Comparison of ENCODE assay signal across 28 cellular contexts in the genomic region with DNA sequence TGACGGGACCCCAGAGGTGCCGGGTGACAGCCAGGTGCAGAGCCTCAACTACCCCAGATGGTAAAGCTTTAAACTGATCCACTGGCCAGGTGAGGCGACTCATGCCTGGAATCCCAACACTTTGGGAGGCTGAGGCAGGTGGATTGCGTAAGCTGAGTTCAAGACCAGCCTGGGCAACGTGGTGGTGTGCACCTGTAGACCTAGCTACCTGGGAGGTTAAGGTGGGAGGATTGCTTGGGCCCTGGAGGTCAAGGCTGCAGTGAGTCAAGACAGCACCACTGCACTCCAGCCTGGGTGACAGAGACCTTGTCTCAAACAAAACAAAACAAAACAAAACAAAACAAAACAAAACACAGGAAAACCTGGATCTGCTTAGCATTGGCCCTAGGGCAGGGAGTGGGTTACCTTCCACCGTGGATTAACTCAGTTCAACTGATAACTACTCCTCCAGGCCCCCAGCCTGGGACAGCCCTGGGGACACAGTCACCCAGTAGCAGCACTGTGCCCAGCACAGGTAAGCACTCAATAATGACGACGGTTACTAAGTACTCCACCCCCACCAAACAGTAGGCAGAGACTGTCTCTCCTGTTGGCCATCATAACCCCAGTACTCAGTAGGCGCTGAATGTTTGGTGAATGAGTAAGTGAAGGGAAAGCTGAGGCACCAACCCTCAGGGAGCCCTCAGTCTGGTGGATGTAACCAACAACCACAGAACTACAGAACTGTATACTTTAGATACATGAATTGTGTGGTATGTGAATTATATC. TPM values are rescaled to one million over a fixed set of nuclear protein-coding genes. Genes with fewer than 3 reads are reported as not detected.
DNase-seq lines count a peak whose midpoint lies in the region; ATAC-seq, FAIRE-seq and TF ChIP-seq lines count a peak whose summit lies in the region.
"Had no signal": no experiment of that assay in that cellular context is flagged by ENCODE, and none has a peak within 500 bp of the region (broad histone marks: within the 10 kb centered on the region; RNA-seq: fewer than 3 reads in every experiment).

No MANE protein-coding gene starts in this region.

- no TSS peak for BruUV-seq in A673 (replicated peaks; lab: Mats Ljungman, UMichigan)

- H3K18ac ChIP-seq in mesenchymal stem cell (ENCODE audit: low read depth in 1 of 2, low read length in 2 of 2) = no peak overlapping the region

- no peak for FAIRE-seq in RCC 7860 (lab: Jason Lieb, UNC)
- FAIRE-seq: A204.1, frontal cortex, H54 had no signal

- no peaks in the 10 kb centered on the region for H3K27me3 ChIP-seq in mesenchymal stem cell (ENCODE audit: control insufficient read depth in 1 of 2, insufficient read depth in 1 of 2, low read length in 2 of 2)
- no peaks in the 10 kb centered on the region for H3K27me3 ChIP-seq in A673 (replicated peaks; ENCODE audit: insufficient read depth, low read depth, low read length, poor library complexity)
- H3K27me3 ChIP-seq: breast epithelium, dorsolateral prefrontal cortex, upper lobe of right lung had no signal

- CTCF ChIA-PET in A673 (lab: Charles Lee) = no interaction called here
- CTCF ChIA-PET in activated CD8-positive, alpha-beta T cell treated with anti-CD3 and anti-CD28 coated beads for 36 hours (lab: Charles Lee) = interaction anchor here (1.0 to 1.5 kb wide), 2 partner anchors 8 to 317 kb away, joined by 3 read pairs; no protein-coding TSS in a partner anchor

- H3K9me3 Mint-ChIP-seq in activated CD8-positive, alpha-beta T cell treated with anti-CD3 and anti-CD28 coated beads for 36 hours = no peaks in the 10 kb centered on the region
- H3K9me3 Mint-ChIP-seq: CD4-positive, alpha-beta T cell; mesothelial cell of epicardium had no signal

- H3K4me3 Mint-ChIP-seq in activated CD8-positive, alpha-beta T cell treated with anti-CD3 and anti-CD28 coated beads for 36 hours = no peak overlapping the region
- H3K4me3 Mint-ChIP-seq: CD4-positive, alpha-beta T cell; mesothelial cell of epicardium had no signal

- DNase-seq in Right ventricle myocardium superior = peak; percentile 30
- no peak for DNase-seq in Right ventricle myocardium inferior (ENCODE audit: missing footprints)
- DNase-seq in RCC 7860 (ENCODE audit: low spot score) = peak; percentile 11
- no peak for DNase-seq in mesenchymal stem cell
- no peak for DNase-seq in A673 (ENCODE audit: low spot score)
- DNase-seq in activated CD8-positive, alpha-beta T cell treated with anti-CD3 and anti-CD28 coated beads for 36 hours = no peak
- DNase-seq in NCI-H69 (lab: John Stamatoyannopoulos, UW) = no peak
- DNase-seq in putamen (ENCODE audit: low spot score) = no peak
- DNase-seq: activated CD4-positive, alpha-beta T cell treated with anti-CD3 and anti-CD28 coated beads, Interleukin-2, amount 50 U/mL, for 48 hours; activated CD4-positive, CD25-positive, alpha-beta regulatory T cell treated with anti-CD3 and anti-CD28 coated beads, Interleukin-2, amount 50 U/mL, for 72 hours; activated naive CD4-positive, alpha-beta T cell treated with anti-CD3 and anti-CD28 coated beads, Interleukin-2, amount 50 U/mL, for 16 hours; AML-193; CD4-positive, alpha-beta T cell; dorsolateral prefrontal cortex; kidney glomerular epithelial cell; NCI-H1694; stimulated activated CD4-positive, alpha-beta T cell treated with anti-CD3 and anti-CD28 coated beads, Interleukin-12 subunit alpha, Interleukin-12 subunit beta, amount 100 ng/mL, for 4 hours; stimulated activated CD4-positive, alpha-beta T cell treated with anti-CD3 and anti-CD28 coated beads, Interleukin-2, amount 100 ng/mL, for 48 hours; T-helper 1 cell; upper lobe of right lung had no signal

- H3K27ac ChIP-seq in mesenchymal stem cell (ENCODE audit: low read length, poor library complexity, severe bottlenecking) = no peak overlapping the region
- no peak overlapping the region for H3K27ac ChIP-seq in A673 (ENCODE audit: low read depth, low read length, poor library complexity, severe bottlenecking)
- H3K27ac ChIP-seq: breast epithelium, dorsolateral prefrontal cortex, RWPE1, upper lobe of right lung had no signal

- H4K8ac ChIP-seq in mesenchymal stem cell (ENCODE audit: low read length) = peak overlapping the region; percentile 13

- no peak overlapping the region for H3K27ac Mint-ChIP-seq in activated CD8-positive, alpha-beta T cell treated with anti-CD3 and anti-CD28 coated beads for 36 hours
- H3K27ac Mint-ChIP-seq: CD4-positive, alpha-beta T cell; mesothelial cell of epicardium had no signal

- intact Hi-C loops in Right ventricle myocardium superior (cut with DNase I) (no loop called here), Right ventricle myocardium inferior (cut with DNase I) (no loop called here), A673 (cut with micrococcal nuclease; ENCODE audit: unreplicated experiment) (no loop called here)
- intact Hi-C loops in activated CD8-positive, alpha-beta T cell treated with anti-CD3 and anti-CD28 coated beads for 36 hours (cut with micrococcal nuclease) = no loop called here

- H3K9me3 ChIP-seq in mesenchymal stem cell (ENCODE audit: control insufficient read depth, low read length) (no peaks in the 10 kb centered on the region), A673 (ENCODE audit: low read depth, low read length, poor library complexity, severe bottlenecking) (no peaks in the 10 kb centered on the region)
- H3K9me3 ChIP-seq: breast epithelium, upper lobe of right lung had no signal

- H3K27me3 Mint-ChIP-seq in activated CD8-positive, alpha-beta T cell treated with anti-CD3 and anti-CD28 coated beads for 36 hours = no peaks in the 10 kb centered on the region
- H3K27me3 Mint-ChIP-seq: CD4-positive, alpha-beta T cell; progenitor cell of endocrine pancreas had no signal

- peaks cover 8% of the 10 kb centered on the region for H3K36me3 Mint-ChIP-seq in activated CD8-positive, alpha-beta T cell treated with anti-CD3 and anti-CD28 coated beads for 36 hours (ENCODE audit: low read depth)

- no peaks in the 10 kb centered on the region for H3K79me1 ChIP-seq in mesenchymal stem cell (replicated peaks; ENCODE audit: low read length, poor library complexity, severe bottlenecking)

- no peak overlapping the region for H3K4me2 ChIP-seq in mesenchymal stem cell (ENCODE audit: low read length, poor library complexity, severe bottlenecking)

- no peak overlapping the region for H3K9ac ChIP-seq in mesenchymal stem cell (ENCODE audit: low read length)

- ATAC-seq in Right ventricle myocardium superior (ENCODE audit: poor library complexity) (no peak), Right ventricle myocardium inferior (no peak)
- ATAC-seq in activated CD8-positive, alpha-beta T cell treated with anti-CD3 and anti-CD28 coated beads for 36 hours = no peak
- ATAC-seq: sciatic nerve, upper lobe of right lung had no signal

- H2AFZ ChIP-seq in mesenchymal stem cell (ENCODE audit: low read depth, low read length) = no peak overlapping the region

- H3K14ac ChIP-seq in mesenchymal stem cell (ENCODE audit: low read length in 2 of 2) = no peak overlapping the region

- H4K91ac ChIP-seq in mesenchymal stem cell (ENCODE audit: low read length) = no peak overlapping the region

- no peak for TF ChIP-seq CTCF in A673 (conservative IDR thresholded peaks at IDR 0.05; ENCODE audit: low read depth, low read length)
- TF ChIP-seq CTCF in activated CD8-positive, alpha-beta T cell treated with anti-CD3 and anti-CD28 coated beads for 36 hours (IDR thresholded peaks at IDR 0.05) = no peak

- POLR2A ChIA-PET in A673 (lab: Charles Lee; ENCODE audit: low non-redundant PET) = no interaction called here
- POLR2A ChIA-PET in activated CD8-positive, alpha-beta T cell treated with anti-CD3 and anti-CD28 coated beads for 36 hours (lab: Charles Lee) = interaction anchor here (0.6 to 1.3 kb wide), 4 partner anchors 14 to 1230 kb away, joined by 3 read pairs; partner anchors contain the start of gene SLC66A1

- H3K4me3 ChIP-seq in mesenchymal stem cell (ENCODE audit: insufficient read depth in 1 of 2, low read depth in 1 of 2, low read length in 2 of 2) (no peak overlapping the region), A673 (ENCODE audit: low read depth, low read length, poor library complexity, severe bottlenecking) (no peak overlapping the region)
- H3K4me3 ChIP-seq: breast epithelium, dorsolateral prefrontal cortex, upper lobe of right lung had no signal

- H2BK15ac ChIP-seq in mesenchymal stem cell (ENCODE audit: low read depth, poor library complexity, severe bottlenecking) = no peak overlapping the region

- peaks cover 16% of the 10 kb centered on the region for H3K4me1 ChIP-seq in mesenchymal stem cell (ENCODE audit: control insufficient read depth, insufficient read depth, low read depth, low read length)
- no peaks in the 10 kb centered on the region for H3K4me1 ChIP-seq in A673 (ENCODE audit: insufficient read depth, low read length, poor library complexity, severe bottlenecking)
- H3K4me1 ChIP-seq: breast epithelium, upper lobe of right lung had no signal

- peaks cover 20% of the 10 kb centered on the region for H3K4me1 Mint-ChIP-seq in activated CD8-positive, alpha-beta T cell treated with anti-CD3 and anti-CD28 coated beads for 36 hours (ENCODE audit: low read depth)

- 77% methylated on average over 6 of the region's 9 CpGs for WGBS in mesenchymal stem cell

- H3K23ac ChIP-seq in mesenchymal stem cell (ENCODE audit: low read length in 2 of 2) = no peak overlapping the region

- H2AK5ac ChIP-seq in mesenchymal stem cell (ENCODE audit: low read length, severe bottlenecking) = no peak overlapping the region

- H2BK120ac ChIP-seq in mesenchymal stem cell (ENCODE audit: low read depth, low read length) = no peak overlapping the region

- no peak overlapping the region for H2BK12ac ChIP-seq in mesenchymal stem cell (ENCODE audit: low read length in 2 of 2)

- H2BK5ac ChIP-seq in mesenchymal stem cell (ENCODE audit: low read depth, low read length, poor library complexity, severe bottlenecking) = no peak overlapping the region

- no peak overlapping the region for H3K4ac ChIP-seq in mesenchymal stem cell (ENCODE audit: low read depth in 1 of 2, low read length in 2 of 2)

- H3K36me3 ChIP-seq in mesenchymal stem cell (ENCODE audit: control insufficient read depth in 1 of 2, insufficient read depth in 2 of 2, low read depth in 1 of 2, low read length in 2 of 2) = peaks cover 33 to 45% of the 10 kb centered on the region in 2 experiments
- H3K36me3 ChIP-seq in A673 (ENCODE audit: insufficient read depth, low read length, poor library complexity, severe bottlenecking) = no peaks in the 10 kb centered on the region
- H3K36me3 ChIP-seq: breast epithelium had no signal

RNA-seq across cellular contexts. Expression of gene SLC66A1, which starts 21.6 kb away (rescaled TPM):
- total RNA-seq in Right ventricle myocardium superior = 5.8 TPM
- 7.0 TPM for total RNA-seq in Right ventricle myocardium inferior
- polyA plus RNA-seq in mesenchymal stem cell (2013, experiment 1 of 2) = 20.4 TPM
- polyA plus RNA-seq in mesenchymal stem cell (2013, experiment 2 of 2) = 21.7 TPM
- total RNA-seq in A673 (2021) = 18.3 and 22.0 TPM in 2 replicates
- 1 to 10 TPM; 3.6 TPM for total RNA-seq in activated CD8-positive, alpha-beta T cell treated with anti-CD3 and anti-CD28 coated beads for 36 hours

RNA-seq across cellular contexts. Expression of gene AKR7A2, which starts 21.8 kb away (rescaled TPM):
- total RNA-seq in Right ventricle myocardium superior (40.6 TPM), Right ventricle myocardium inferior (45.2 TPM), A673 (2021) (57.2 and 61.5 TPM in 2 replicates)
- 48.0 TPM for polyA plus RNA-seq in mesenchymal stem cell (2013, experiment 1 of 2)
- polyA plus RNA-seq in mesenchymal stem cell (2013, experiment 2 of 2) = 51.1 TPM
- total RNA-seq in activated CD8-positive, alpha-beta T cell treated with anti-CD3 and anti-CD28 coated beads for 36 hours = 10 to 100 TPM; 42.9 to 43.4 TPM

RNA-seq across cellular contexts. Expression of gene AKR7A3, which starts 45.2 kb away (rescaled TPM):
- total RNA-seq in Right ventricle myocardium superior (not detected), Right ventricle myocardium inferior (not detected), A673 (2021) (1.9 and 2.6 TPM in 2 replicates)
- 0.36 TPM for polyA plus RNA-seq in mesenchymal stem cell (2013, experiment 1 of 2)
- 0.33 TPM for polyA plus RNA-seq in mesenchymal stem cell (2013, experiment 2 of 2)
- under 1 TPM; 0.54 TPM for total RNA-seq in activated CD8-positive, alpha-beta T cell treated with anti-CD3 and anti-CD28 coated beads for 36 hours

Comparison
In these comparisons a context has a peak if more than half of its experiments do, and no peak if none do; other contexts are left out.
1. DNase-seq: peak in Right ventricle myocardium superior (single experiment) and RCC 7860 (single experiment); none in Right ventricle myocardium inferior (single experiment), mesenchymal stem cell (single experiment), A673 (single experiment), activated CD8-positive, alpha-beta T cell treated with anti-CD3 and anti-CD28 coated beads for 36 hours (single experiment), NCI-H69 (single experiment) and putamen (single experiment).